In genomic region chr1:228457017-228457395, GRCh38 we compare ENCODE assay signal across 9 cellular contexts. TPM values are rescaled to one million over a fixed set of nuclear protein-coding genes. Genes with fewer than 3 reads are reported as not detected.
A peak's percentile ranks its signal among the peaks of the same experiment; 100 is the strongest.
DNase-seq lines count a peak whose midpoint lies in the region; ATAC-seq, FAIRE-seq and TF ChIP-seq lines count a peak whose summit lies in the region.
"Had no signal": no experiment of that assay in that cellular context is flagged by ENCODE, and none has a peak within 500 bp of the region (broad histone marks: within the 10 kb centered on the region; RNA-seq: fewer than 3 reads in every experiment).

No MANE protein-coding gene starts in this region.

- CTCF ChIA-PET in Caco-2 (lab: Charles Lee) = interaction anchor here (0.6 to 1.0 kb wide), 5 partner anchors 15 to 56 kb away, joined by 3 to 7 read pairs (median 5); partner anchors contain the start of gene TRIM11
- CTCF ChIA-PET in PC-3 (lab: Charles Lee) = interaction anchor here (0.6 kb wide), 1 partner anchor 58 kb away, joined by 3 read pairs; no protein-coding TSS in a partner anchor

- no peak for FAIRE-seq in pancreas (lab: Jason Lieb, UNC)

- H3K27ac Mint-ChIP-seq in Caco-2 (ENCODE audit: unreplicated experiment) = peak overlapping the region; percentile 93

- intact Hi-C loops in Caco-2 (cut with micrococcal nuclease; ENCODE audit: unreplicated experiment) = loop anchor here (1.0 to 5.0 kb wide), 8 partner anchors 15 to 326 kb away; partner anchors contain the start of gene RNF187
- intact Hi-C loops in PC-3 (cut with micrococcal nuclease) = loop anchor here (1.0 to 5.0 kb wide), 7 partner anchors 51 to 290 kb away; partner anchors contain the start of genes IBA57 and TRIM11
- intact Hi-C loops in pancreas (cut with DNase I) = no loop called here

- H3K9me3 Mint-ChIP-seq in Caco-2 (ENCODE audit: unreplicated experiment) = no peaks in the 10 kb centered on the region

- peak overlapping the region; percentile 93 for H3K4me3 Mint-ChIP-seq in Caco-2 (ENCODE audit: unreplicated experiment)

- H3K27me3 Mint-ChIP-seq in Caco-2 (ENCODE audit: insufficient read depth, unreplicated experiment) = no peaks in the 10 kb centered on the region

- peak overlapping the region; percentile 80 for H3K9ac ChIP-seq in PC-3 (ENCODE audit: low read length)

- no peak for DNase-seq in Caco-2
- DNase-seq in PC-3 = no peak
- no peak for DNase-seq in pancreas
- no peak for DNase-seq in A172 (ENCODE audit: low spot score)
- no peak for DNase-seq in activated CD8-positive, alpha-beta memory T cell treated with anti-CD3 and anti-CD28 coated beads for 24 hours
- no peak for DNase-seq in erythroblast (lab: John Stamatoyannopoulos, UW)

- H3K36me3 Mint-ChIP-seq in Caco-2 (ENCODE audit: insufficient read depth, unreplicated experiment) = peaks cover 71% of the 10 kb centered on the region

- H3K27me3 ChIP-seq in Caco-2 (replicated peaks; ENCODE audit: control insufficient read depth, insufficient read depth, low read length) = no peaks in the 10 kb centered on the region
- no peaks in the 10 kb centered on the region for H3K27me3 ChIP-seq in PC-3 (ENCODE audit: low read length)
- H3K27me3 ChIP-seq in pancreas = peaks cover 0 to 15% (median 0%) of the 10 kb centered on the region in 4 donors

- no peak for TF ChIP-seq POLR2A in erythroblast (IDR thresholded peaks at IDR 0.05; ENCODE audit: low read length)

- peak overlapping the region; percentile 85 for H3K4me2 ChIP-seq in PC-3 (ENCODE audit: low read length)

- H3K4me1 ChIP-seq in Caco-2 (peaks cover 21% of the 10 kb centered on the region), PC-3 (ENCODE audit: insufficient read depth, low read length) (peaks cover 15% of the 10 kb centered on the region; the same call in 1 of the 2 replicates), pancreas (peaks cover 0 to 9% (median 0%) of the 10 kb centered on the region in 3 donors)

- TF ChIP-seq CTCF in Caco-2 (IDR thresholded peaks at IDR 0.05; ENCODE audit: insufficient read depth in 1 of 2, low read depth in 1 of 2, low read length in 1 of 2, severe bottlenecking in 1 of 2, unreplicated experiment in 1 of 2) = no peak
- no peak for TF ChIP-seq CTCF in PC-3 (conservative IDR thresholded peaks at IDR 0.05; ENCODE audit: low read depth, low read length)
- no peak for TF ChIP-seq CTCF in pancreas (IDR thresholded peaks at IDR 0.05)

- BruUV-seq in Caco-2 (replicated peaks; lab: Mats Ljungman, UMichigan) = no TSS peak
- no TSS peak for BruUV-seq in PC-3 (replicated peaks; lab: Mats Ljungman, UMichigan)

- no peaks in the 10 kb centered on the region for H3K9me3 ChIP-seq in Caco-2
- no peaks in the 10 kb centered on the region for H3K9me3 ChIP-seq in PC-3 (ENCODE audit: low read length)
- H3K9me3 ChIP-seq in pancreas = no peaks in the 10 kb centered on the region

- H3K4me3 ChIP-seq in Caco-2 (ENCODE audit: low read depth, low read length) = peak overlapping the region; percentile 72
- peak overlapping the region; percentile 87 for H3K4me3 ChIP-seq in PC-3 (ENCODE audit: low read length)
- H3K4me3 ChIP-seq in pancreas = peak overlapping the region; percentile 11 to 58 (median 40)

- H3K36me3 ChIP-seq in Caco-2 (ENCODE audit: control insufficient read depth, insufficient read depth, low read length) = no peaks in the 10 kb centered on the region
- no peaks in the 10 kb centered on the region for H3K36me3 ChIP-seq in PC-3 (ENCODE audit: low read depth, low read length)
- no peaks in the 10 kb centered on the region for H3K36me3 ChIP-seq in pancreas

- H3K4me1 Mint-ChIP-seq in Caco-2 (ENCODE audit: low read depth, unreplicated experiment) = peaks cover 28% of the 10 kb centered on the region

- peaks cover 29% of the 10 kb centered on the region for H3K79me2 ChIP-seq in PC-3 (ENCODE audit: low read length)

- peaks cover 15% of the 10 kb centered on the region for H4K20me1 ChIP-seq in PC-3 (ENCODE audit: low read length)

- H2AFZ ChIP-seq in PC-3 (ENCODE audit: low read length) = peak overlapping the region; percentile 63

- 25 to 30% methylated on average over 13 of the region's 13 CpGs for WGBS in pancreas, 2 donors

- POLR2A ChIA-PET in Caco-2 (lab: Charles Lee) = interaction anchor here (0.5 to 2.3 kb wide), 13 partner anchors 9 to 1967 kb away, joined by 3 to 32 read pairs (median 4); partner anchors contain the start of genes RNF187 and TRIM11
- POLR2A ChIA-PET in PC-3 (lab: Charles Lee; ENCODE audit: unreplicated experiment) = interaction anchor here (0.6 to 0.7 kb wide), 4 partner anchors 29 to 1350 kb away, joined by 3 to 7 read pairs (median 4); no protein-coding TSS in a partner anchor

- peak overlapping the region; percentile 64 for H3K27ac ChIP-seq in PC-3 (ENCODE audit: low read length)
- H3K27ac ChIP-seq in pancreas = peak overlapping the region; percentile 39 to 88 (median 64)

- ATAC-seq in GM21737 (IDR thresholded peaks at IDR 0.05; ENCODE audit: unreplicated experiment) (peak; percentile 15), PC-3 (peak; percentile 8), esophagus mucosa (peak; percentile 1), pancreas (peak in 3 of 4 donors; percentile 2 to 8 (median 4))

- H3K9me2 ChIP-seq in PC-3 (replicated peaks; ENCODE audit: low read length) = no peaks in the 10 kb centered on the region

- no peaks in the 10 kb centered on the region for H3F3A ChIP-seq in PC-3 (ENCODE audit: low read length, unreplicated experiment)

RNA-seq across cellular contexts. Expression of gene RNF187, which starts 30.2 kb away (rescaled TPM):
- total RNA-seq in Caco-2 (2022) = 128 and 164 TPM in 2 replicates
- total RNA-seq in PC-3 (2014; rRNA removed) = 97.7 and 157 TPM in 2 replicates
- total RNA-seq in esophagus mucosa = 126 TPM
- total RNA-seq in pancreas = 10 to 100 TPM; 50.7 to 60.2 (median 54.1) TPM
- 10 to 100 TPM; 16.0 to 23.2 TPM for polyA plus RNA-seq in pancreas
- total RNA-seq in A172 (2014; rRNA removed; shearing (Covaris generic)) = 94.5 and 118 TPM in 2 replicates

RNA-seq across cellular contexts. Expression of gene TRIM17, which starts 40.3 kb away (rescaled TPM):
- total RNA-seq in Caco-2 (2022) = 4.0 and 4.5 TPM in 2 replicates
- not detected in 2 replicates for total RNA-seq in PC-3 (2014; rRNA removed)
- 1.3 TPM for total RNA-seq in esophagus mucosa
- 1 to 10 TPM in 1 of 6 donors, under 1 TPM in 4, not detected in 1; 0.14 to 2.4 (median 0.38) TPM for total RNA-seq in pancreas
- under 1 TPM; 0.14 to 0.68 TPM for polyA plus RNA-seq in pancreas
- not detected in 2 replicates for total RNA-seq in A172 (2014; rRNA removed; shearing (Covaris generic))
- total RNA-seq: LHCN-M2 had no signal

RNA-seq across cellular contexts. Expression of gene TRIM11, which starts 50.4 kb away (rescaled TPM):
- total RNA-seq in Caco-2 (2022) (48.3 and 51.7 TPM in 2 replicates), PC-3 (2014; rRNA removed) (48.3 and 94.6 TPM in 2 replicates), esophagus mucosa (20.7 TPM), pancreas (10 to 100 TPM in 2 of 6 donors, 1 to 10 TPM in 4; 7.6 to 15.1 (median 9.2) TPM)
- 10 to 100 TPM; 13.6 to 16.3 TPM for polyA plus RNA-seq in pancreas
- total RNA-seq in A172 (2014; rRNA removed; shearing (Covaris generic)) = 35.9 and 36.1 TPM in 2 replicates

Comparison
In these comparisons a context has a peak if more than half of its experiments do, and no peak if none do; other contexts are left out.
1. intact Hi-C loops: an anchor here in Caco-2 (1.0 to 5.0 kb wide) and PC-3 (1.0 to 5.0 kb wide); none called in pancreas.